24 cellular contexts compared by ENCODE assay signal in the genomic region with DNA sequence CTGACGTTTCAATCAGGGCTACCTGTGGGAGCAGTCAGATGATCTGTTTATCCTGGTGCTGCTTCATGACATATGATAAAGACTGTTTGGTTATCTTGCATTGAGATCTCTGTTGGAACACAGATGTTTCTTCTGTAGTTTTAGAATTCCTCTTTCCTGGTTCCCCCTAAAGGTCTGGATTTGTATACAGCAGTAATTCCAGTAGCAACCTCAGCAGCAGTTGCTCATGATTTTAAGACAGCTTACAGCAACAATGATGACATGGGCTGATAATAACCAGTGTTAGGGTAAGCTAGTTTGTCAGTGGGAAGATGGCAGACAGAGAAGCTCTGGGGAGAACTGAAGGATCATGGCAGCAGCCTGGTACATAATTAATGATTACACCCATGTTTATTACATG.
DNase-seq lines count a peak whose midpoint lies in the region; ATAC-seq and TF ChIP-seq lines count a peak whose summit lies in the region.
"Had no signal": no experiment of that assay in that cellular context is flagged by ENCODE, and none has a peak within 500 bp of the region (broad histone marks: within the 10 kb centered on the region; RNA-seq: fewer than 3 reads in every experiment).

No MANE protein-coding gene starts in this region.

- no peak overlapping the region for H2BK15ac ChIP-seq in IMR-90 (ENCODE audit: low read depth, low read length)

- H3K14ac ChIP-seq in IMR-90 (replicated peaks; ENCODE audit: low read depth, low read length), result no peak overlapping the region

- POLR2A ChIA-PET in IMR-90 (lab: Charles Lee; ENCODE audit: unreplicated experiment), result no interaction called here

- dilution Hi-C loops in IMR-90 (cut with HindIII; ENCODE audit: low sequenced_read_pairs, unreplicated experiment), result no loop called here

- H3K4me1 ChIP-seq in IMR-90 (ENCODE audit: control insufficient read depth, insufficient read depth, low read length), result no peaks in the 10 kb centered on the region
- H3K4me1 ChIP-seq: A549; BE2C; BLaER1 treated with 17β-estradiol and CSF1 and Interleukin-3, amounts not matched to agents 10 nM and 100 nM had no signal

- H2AK5ac ChIP-seq in IMR-90 (ENCODE audit: low read depth, low read length), result no peak overlapping the region

- H3K9ac ChIP-seq in IMR-90 (ENCODE audit: low read depth, low read length), result no peak overlapping the region
- H3K9ac ChIP-seq: BLaER1 treated with 17β-estradiol and CSF1 and Interleukin-3, amounts not matched to agents 10 nM and 100 nM had no signal

- no peak for TF ChIP-seq RAD21 in IMR-90 (IDR thresholded peaks at IDR 0.05; ENCODE audit: low read length)

- intact Hi-C loops in IMR-90 (cut with micrococcal nuclease), result no loop called here
- intact Hi-C loops in posterior cingulate gyrus (cut with DNase I), result no loop called here

- no peak overlapping the region for H3K4ac ChIP-seq in IMR-90 (ENCODE audit: low read depth, low read length)

- DNase-seq in NCI-H1105 treated with DMSO at 0.1 percent for 48 hours (lab: John Stamatoyannopoulos, UW) (peak; percentile 46), NCI-H1105 (lab: John Stamatoyannopoulos, UW) (no peak), IMR-90 (peak; percentile 19), SK-N-DZ (ENCODE audit: low spot score) (peak; percentile 80), fibroblast of villous mesenchyme (ENCODE audit: low read depth) (peak; percentile 77), DMS153 treated with DMSO at 0.1 percent for 48 hours (lab: John Stamatoyannopoulos, UW; ENCODE audit: unreplicated experiment) (no peak), inferior parietal cortex (ENCODE audit: extremely low spot score) (no peak), posterior cingulate gyrus (no peak)
- DNase-seq: 8988T; ACHN; AML-193; BE2C; CD4-positive, alpha-beta T cell; CD8-positive, alpha-beta memory T cell; DMS 273 treated with DMSO at 0.1 percent for 48 hours; DMS79; EL; GDM1; H9 had no signal

- H3K36me3 ChIP-seq in IMR-90 (ENCODE audit: control insufficient read depth, insufficient read depth, low read length), result no peaks in the 10 kb centered on the region
- H3K36me3 ChIP-seq: BE2C; BLaER1 treated with 17β-estradiol and CSF1 and Interleukin-3, amounts not matched to agents 10 nM and 100 nM had no signal

- in situ Hi-C loops in IMR-90 (cut with MboI; ENCODE audit: low sequenced_read_pairs), result no loop called here

- H4K5ac ChIP-seq in IMR-90 (ENCODE audit: low read depth, low read length), result no peak overlapping the region

- H3K27me3 ChIP-seq in IMR-90 (ENCODE audit: control insufficient read depth, insufficient read depth, low read length), result no peaks in the 10 kb centered on the region
- H3K27me3 ChIP-seq: BE2C; BLaER1 treated with 17β-estradiol and CSF1 and Interleukin-3, amounts not matched to agents 10 nM and 100 nM had no signal

- H3K27ac ChIP-seq in IMR-90 (ENCODE audit: insufficient read depth, low read length), result no peak overlapping the region
- H3K27ac ChIP-seq: A549; BLaER1 treated with 17β-estradiol and CSF1 and Interleukin-3, amounts not matched to agents 10 nM and 100 nM had no signal

- no peak overlapping the region for H3K18ac ChIP-seq in IMR-90 (ENCODE audit: low read depth, low read length)

- H3K79me1 ChIP-seq in IMR-90 (ENCODE audit: low read depth in 1 of 2, low read length in 2 of 2), result no peaks in the 10 kb centered on the region

- no peak overlapping the region for H3K4me2 ChIP-seq in IMR-90 (ENCODE audit: low read depth, low read length)
- H3K4me2 ChIP-seq: A549; BLaER1 treated with 17β-estradiol and CSF1 and Interleukin-3, amounts not matched to agents 10 nM and 100 nM; GM23338 had no signal

- H3K9me1 ChIP-seq in IMR-90 (ENCODE audit: insufficient read depth, low read length), result no peaks in the 10 kb centered on the region

- H4K20me1 ChIP-seq in IMR-90 (ENCODE audit: insufficient read depth, low read length), result no peaks in the 10 kb centered on the region
- H4K20me1 ChIP-seq: BLaER1 treated with 17β-estradiol and CSF1 and Interleukin-3, amounts not matched to agents 10 nM and 100 nM had no signal

- no peak overlapping the region for H3K56ac ChIP-seq in IMR-90 (ENCODE audit: extremely low read depth, insufficient read depth, low read length)

- no peak for ATAC-seq in IMR-90 (ENCODE audit: low read depth)
- ATAC-seq: A549, GM12878, GM23338, HCT116 had no signal

- TF ChIP-seq CTCF in IMR-90 (conservative IDR thresholded peaks at IDR 0.05; ENCODE audit: low read depth, low read length), result no peak
- TF ChIP-seq CTCF in fibroblast of villous mesenchyme (IDR thresholded peaks at IDR 0.05; ENCODE audit: insufficient read depth, low read depth, low read length), result no peak

- H3K23ac ChIP-seq in IMR-90 (ENCODE audit: low read depth, low read length), result no peak overlapping the region

- H4K91ac ChIP-seq in IMR-90 (ENCODE audit: insufficient read depth, low read depth, low read length), result no peak overlapping the region

- no CpG with 5 or more reads among the region's 1 CpG for WGBS in IMR-90 (ENCODE audit: extremely low coverage in 2 of 2, insufficient read length in 1 of 2), 2 experiments

- H4K8ac ChIP-seq in IMR-90 (ENCODE audit: low read depth in 2 of 2, low read length in 2 of 2), result no peak overlapping the region

- CTCF ChIA-PET in IMR-90 (lab: Yijun Ruan, JAX), result no interaction called here

- H3K4me3 ChIP-seq in IMR-90 (ENCODE audit: insufficient read depth, low read depth, low read length) (no peak overlapping the region), fibroblast of villous mesenchyme (ENCODE audit: low read depth, low read length) (no peak overlapping the region)
- H3K4me3 ChIP-seq: A549; BLaER1 treated with 17β-estradiol and CSF1 and Interleukin-3, amounts not matched to agents 10 nM and 100 nM; GM12878; GM23338 had no signal

- H2AK9ac ChIP-seq in IMR-90 (replicated peaks; ENCODE audit: low read depth, low read length, poor library complexity), result no peak overlapping the region

- no peak overlapping the region for H2BK5ac ChIP-seq in IMR-90 (ENCODE audit: low read depth, low read length, poor library complexity, severe bottlenecking)

- H2BK20ac ChIP-seq in IMR-90 (ENCODE audit: low read depth, low read length), result no peak overlapping the region

- H3K9me3 ChIP-seq in IMR-90 (ENCODE audit: control insufficient read depth, insufficient read depth, low read length), result no peaks in the 10 kb centered on the region
- H3K9me3 ChIP-seq: A549; BE2C; BLaER1 treated with 17β-estradiol and CSF1 and Interleukin-3, amounts not matched to agents 10 nM and 100 nM had no signal

- BruUV-seq in IMR-90 (replicated peaks; lab: Mats Ljungman, UMichigan), result no TSS peak

- no peak overlapping the region for H2AFZ ChIP-seq in IMR-90 (replicated peaks; ENCODE audit: low read length, poor library complexity)
- H2AFZ ChIP-seq: GM23338 had no signal

- H2BK120ac ChIP-seq in IMR-90 (ENCODE audit: low read depth, low read length), result no peak overlapping the region

- no peak for TF ChIP-seq POLR2A in IMR-90 (IDR thresholded peaks at IDR 0.05; ENCODE audit: low read depth, low read length)

TF ChIP-seq in IMR-90, 13 proteins besides CTCF, POLR2A, EP300 and RAD21:
- TF ChIP-seq, protein P1, sequence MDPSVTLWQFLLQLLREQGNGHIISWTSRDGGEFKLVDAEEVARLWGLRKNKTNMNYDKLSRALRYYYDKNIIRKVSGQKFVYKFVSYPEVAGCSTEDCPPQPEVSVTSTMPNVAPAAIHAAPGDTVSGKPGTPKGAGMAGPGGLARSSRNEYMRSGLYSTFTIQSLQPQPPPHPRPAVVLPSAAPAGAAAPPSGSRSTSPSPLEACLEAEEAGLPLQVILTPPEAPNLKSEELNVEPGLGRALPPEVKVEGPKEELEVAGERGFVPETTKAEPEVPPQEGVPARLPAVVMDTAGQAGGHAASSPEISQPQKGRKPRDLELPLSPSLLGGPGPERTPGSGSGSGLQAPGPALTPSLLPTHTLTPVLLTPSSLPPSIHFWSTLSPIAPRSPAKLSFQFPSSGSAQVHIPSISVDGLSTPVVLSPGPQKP (IDR thresholded peaks at IDR 0.05; ENCODE audit: borderline replicate concordance, low read depth, low read length), result no peak
- TF ChIP-seq, protein P2, sequence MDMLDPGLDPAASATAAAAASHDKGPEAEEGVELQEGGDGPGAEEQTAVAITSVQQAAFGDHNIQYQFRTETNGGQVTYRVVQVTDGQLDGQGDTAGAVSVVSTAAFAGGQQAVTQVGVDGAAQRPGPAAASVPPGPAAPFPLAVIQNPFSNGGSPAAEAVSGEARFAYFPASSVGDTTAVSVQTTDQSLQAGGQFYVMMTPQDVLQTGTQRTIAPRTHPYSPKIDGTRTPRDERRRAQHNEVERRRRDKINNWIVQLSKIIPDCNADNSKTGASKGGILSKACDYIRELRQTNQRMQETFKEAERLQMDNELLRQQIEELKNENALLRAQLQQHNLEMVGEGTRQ (IDR thresholded peaks at IDR 0.05; ENCODE audit: low read depth, low read length), result no peak
- no peak for TF ChIP-seq SMC3 (IDR thresholded peaks at IDR 0.05; ENCODE audit: low read depth, low read length)
- TF ChIP-seq NFE2L2 (IDR thresholded peaks at IDR 0.05; ENCODE audit: low read depth, low read length), result no peak
- TF ChIP-seq MAFK (IDR thresholded peaks at IDR 0.05; ENCODE audit: low read depth, low read length), result no peak
- no peak for TF ChIP-seq CEBPB (IDR thresholded peaks at IDR 0.05; ENCODE audit: low read depth, low read length)
- no peak for TF ChIP-seq MXI1 (IDR thresholded peaks at IDR 0.05; ENCODE audit: borderline replicate concordance, low read depth, low read length)
- no peak for TF ChIP-seq BHLHE40 (IDR thresholded peaks at IDR 0.05; ENCODE audit: low read depth, low read length)
- no peak for TF ChIP-seq FOS (IDR thresholded peaks at IDR 0.05; ENCODE audit: low read depth, low read length)
- TF ChIP-seq MAZ (IDR thresholded peaks at IDR 0.05; ENCODE audit: borderline replicate concordance, low read depth, low read length), result no peak
- no peak for TF ChIP-seq RFX5 (IDR thresholded peaks at IDR 0.05; ENCODE audit: low read depth, low read length)
- TF ChIP-seq RCOR1 (IDR thresholded peaks at IDR 0.05; ENCODE audit: insufficient replicate concordance, low read length), result no peak
- no peak for TF ChIP-seq CHD1 (IDR thresholded peaks at IDR 0.05; ENCODE audit: low read depth, low read length)

Comparison
In these comparisons a context has a peak if more than half of its experiments do, and no peak if none do; other contexts are left out.
1. DNase-seq: peak in NCI-H1105 treated with DMSO at 0.1 percent for 48 hours (single experiment), IMR-90 (single experiment), SK-N-DZ (single experiment) and fibroblast of villous mesenchyme (single experiment); none in NCI-H1105 (single experiment), DMS153 treated with DMSO at 0.1 percent for 48 hours (single experiment), inferior parietal cortex (single experiment) and posterior cingulate gyrus (0 of 10).